In the genomic region with DNA sequence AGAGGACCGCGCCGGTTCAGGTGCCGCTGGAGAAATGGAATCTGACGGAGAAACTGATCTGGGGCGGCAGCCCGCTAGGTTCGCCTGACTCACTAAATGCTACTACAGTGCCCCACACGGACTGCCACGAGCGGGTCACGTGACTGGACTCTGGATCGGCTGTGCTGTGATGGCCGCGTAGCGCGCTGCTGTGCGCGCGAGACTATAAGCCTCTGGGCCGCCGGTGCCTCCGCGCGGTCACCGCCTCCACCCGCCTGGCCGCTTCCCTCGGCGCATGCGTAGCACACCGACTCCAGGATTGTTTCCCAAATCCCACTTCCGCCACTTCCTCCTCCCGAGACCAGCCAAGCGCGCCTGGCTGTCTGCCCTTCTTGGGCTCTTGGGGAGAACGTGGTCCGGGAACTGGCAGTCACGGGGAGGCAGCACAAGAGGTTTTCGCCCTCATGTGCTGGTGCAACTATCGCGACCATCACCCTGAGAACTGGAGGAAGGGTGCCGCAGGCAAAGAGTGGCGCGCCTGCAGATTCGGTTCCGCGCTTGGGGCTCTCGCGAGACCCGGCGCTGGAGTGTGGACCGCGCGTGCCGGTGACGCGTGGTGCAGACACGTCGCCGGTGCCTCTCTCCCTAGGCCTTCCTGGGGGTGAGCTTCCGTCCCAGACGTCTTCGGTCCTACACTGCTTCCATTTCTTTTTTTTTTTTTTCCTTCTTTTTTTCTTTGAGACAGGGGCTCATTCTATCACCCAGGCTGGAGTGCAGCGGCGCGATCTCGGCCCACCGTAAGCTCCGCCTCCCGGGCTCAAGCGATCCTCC, we compare ENCODE assay signal across 8 cellular contexts. TPM values are rescaled to one million over a fixed set of nuclear protein-coding genes. Genes with fewer than 3 reads are reported as not detected.
DNase-seq lines count a peak whose midpoint lies in the region; ATAC-seq and TF ChIP-seq lines count a peak whose summit lies in the region.

No MANE protein-coding gene starts in this region.

- H3K4me2 ChIP-seq in PC-9: peak overlapping the region; percentile 94

- no peaks in the 10 kb centered on the region for H3K27me3 ChIP-seq in PC-9 (ENCODE audit: insufficient read depth, low read depth)
- H3K27me3 ChIP-seq in esophagus muscularis mucosa: no peaks in the 10 kb centered on the region

- intact Hi-C loops in PC-9 (cut with micrococcal nuclease; ENCODE audit: unreplicated experiment): loop anchor here (1.0 to 5.0 kb wide), 3 partner anchors 21 to 94 kb away; a partner anchor contains a TSS
- intact Hi-C loops in esophagus muscularis mucosa (cut with DNase I): loop anchor here (2.0 kb wide), 1 partner anchor 75 kb away; a partner anchor contains a TSS

- H3K79me2 ChIP-seq in PC-9 (ENCODE audit: low read depth): peaks cover 13% of the 10 kb centered on the region

- peak; percentile 95 for DNase-seq in DMS153 (lab: John Stamatoyannopoulos, UW)
- peak; percentile 92 to 93 for DNase-seq in PC-9
- peak; percentile 92 to 94 for DNase-seq in activated T-cell treated with anti-CD3 and anti-CD28 coated beads, Interleukin-2, amount 50 U/mL, for 48 hours
- DNase-seq in esophagus muscularis mucosa (ENCODE audit: extremely low spot score): peak; percentile 98
- peak; percentile 98 for DNase-seq in myocyte (ENCODE audit: low read depth)
- DNase-seq in stimulated activated CD8-positive, alpha-beta memory T cell treated with anti-CD3 and anti-CD28 coated beads, Interleukin-7, amount 100 ng/mL, for 4 hours (ENCODE audit: low read depth in 2 of 2): peak; percentile 89 to 90

- CTCF ChIA-PET in PC-9 (lab: Charles Lee): interaction anchor here (0.6 kb wide), 2 partner anchors 18 to 145 kb away, joined by 3 to 6 read pairs; no protein-coding TSS in a partner anchor

- no peak for TF ChIP-seq POLR2A in esophagus muscularis mucosa (IDR thresholded peaks at IDR 0.05; ENCODE audit: low read depth)

- TF ChIP-seq RAD21 in Ishikawa (IDR thresholded peaks at IDR 0.05; ENCODE audit: low read depth): no peak

- POLR2A ChIA-PET in PC-9 (lab: Charles Lee; ENCODE audit: unreplicated experiment): interaction anchor here (0.6 to 1.0 kb wide), 2 partner anchors 17 to 92 kb away, joined by 6 to 8 read pairs; no protein-coding TSS in a partner anchor

- H3K36me3 ChIP-seq in PC-9 (ENCODE audit: low read depth) (0 out of 2 replicates have a peak, but pooled peaks cover 4% of the 10 kb centered on the region), esophagus muscularis mucosa (no peaks in the 10 kb centered on the region)

- BruUV-seq in PC-9 (replicated peaks; lab: Mats Ljungman, UMichigan): TSS peak; percentile 67

- H3K9me3 ChIP-seq in PC-9 (ENCODE audit: insufficient read depth, low read depth) (no peaks in the 10 kb centered on the region), esophagus muscularis mucosa (no peaks in the 10 kb centered on the region)

- peak; percentile 65 for ATAC-seq in GM21576 (IDR thresholded peaks at IDR 0.05; ENCODE audit: unreplicated experiment)

- H3K27ac ChIP-seq in PC-9 (peak overlapping the region; percentile 99), esophagus muscularis mucosa (replicated peaks in 1 of 4) (peak overlapping the region; percentile 93 to 98 (median 96))

- peaks cover 25% of the 10 kb centered on the region for H3F3A ChIP-seq in PC-9 (ENCODE audit: insufficient read depth, low read depth)

- H3K4me1 ChIP-seq in PC-9 (replicated peaks; ENCODE audit: insufficient read depth) (peaks cover 9% of the 10 kb centered on the region), esophagus muscularis mucosa (peaks cover 4 to 21% (median 19%) of the 10 kb centered on the region in 4 donors)

- H3K4me3 ChIP-seq in PC-9: peak overlapping the region; percentile 84
- H3K4me3 ChIP-seq in esophagus muscularis mucosa: peak overlapping the region; percentile 73 to 83 (median 75)

- H2AFZ ChIP-seq in PC-9: peak overlapping the region; percentile 92

- no peaks in the 10 kb centered on the region for H4K20me1 ChIP-seq in PC-9 (ENCODE audit: insufficient read depth)

- TF ChIP-seq EP300 in Ishikawa (IDR thresholded peaks at IDR 0.05; ENCODE audit: borderline replicate concordance) (0 out of 2 replicates have a peak, but pooled peaks have one; percentile 12), esophagus muscularis mucosa (IDR thresholded peaks at IDR 0.05) (no peak)

- under 1% methylated on average over 34 of the region's 72 CpGs for WGBS in esophagus muscularis mucosa

- no peaks in the 10 kb centered on the region for H3K9me2 ChIP-seq in PC-9 (ENCODE audit: insufficient read depth)

- TF ChIP-seq CTCF in PC-9 (conservative IDR thresholded peaks at IDR 0.05) (no peak), esophagus muscularis mucosa (IDR thresholded peaks at IDR 0.05) (peak in 1 of 3 experiments; percentile 16)

TF ChIP-seq in Ishikawa, 13 proteins besides CTCF, POLR2A, EP300 and RAD21:
- TF ChIP-seq TAF1 (IDR thresholded peaks at IDR 0.05; ENCODE audit: low read depth): peak; percentile 53
- TF ChIP-seq CREB1 (IDR thresholded peaks at IDR 0.05; ENCODE audit: low read depth): peak; percentile 79
- no peak for TF ChIP-seq TEAD4 (IDR thresholded peaks at IDR 0.05)
- TF ChIP-seq, protein P1, sequence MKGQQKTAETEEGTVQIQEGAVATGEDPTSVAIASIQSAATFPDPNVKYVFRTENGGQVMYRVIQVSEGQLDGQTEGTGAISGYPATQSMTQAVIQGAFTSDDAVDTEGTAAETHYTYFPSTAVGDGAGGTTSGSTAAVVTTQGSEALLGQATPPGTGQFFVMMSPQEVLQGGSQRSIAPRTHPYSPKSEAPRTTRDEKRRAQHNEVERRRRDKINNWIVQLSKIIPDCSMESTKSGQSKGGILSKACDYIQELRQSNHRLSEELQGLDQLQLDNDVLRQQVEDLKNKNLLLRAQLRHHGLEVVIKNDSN (IDR thresholded peaks at IDR 0.05): peak; percentile 96
- peak; percentile 14 for TF ChIP-seq NFIC (IDR thresholded peaks at IDR 0.05)
- TF ChIP-seq, protein P2, sequence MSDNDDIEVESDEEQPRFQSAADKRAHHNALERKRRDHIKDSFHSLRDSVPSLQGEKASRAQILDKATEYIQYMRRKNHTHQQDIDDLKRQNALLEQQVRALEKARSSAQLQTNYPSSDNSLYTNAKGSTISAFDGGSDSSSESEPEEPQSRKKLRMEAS (IDR thresholded peaks at IDR 0.05): peak; percentile 89
- no peak for TF ChIP-seq ZBTB7A (IDR thresholded peaks at IDR 0.05; ENCODE audit: low read depth)
- no peak; the same call in 1 of the 2 replicates for TF ChIP-seq YY1 (IDR thresholded peaks at IDR 0.05; ENCODE audit: low read depth)

RNA-seq across cellular contexts. Expression of a gene that starts 35.8 kb away (rescaled TPM):
- total RNA-seq in PC-9 (2021): 0.53 and 1.5 TPM in 2 replicates
- 1 to 10 TPM in 1 of 4 donors, under 1 TPM in 1, not detected in 2; 0.17 to 2.5 TPM for total RNA-seq in esophagus muscularis mucosa
- total RNA-seq in myocyte: 0.26 and 0.62 TPM in 2 replicates
- polyA plus RNA-seq in myocyte (2012): 0.35 TPM

Comparison
In these comparisons a context has a peak if more than half of its experiments do, and no peak if none do; other contexts are left out.
1. Peak in every context shown above with its lines: DNase-seq, ATAC-seq, H3K4me3 ChIP-seq and H3K27ac ChIP-seq.